9 cellular contexts compared by ENCODE assay signal in the genomic region with DNA sequence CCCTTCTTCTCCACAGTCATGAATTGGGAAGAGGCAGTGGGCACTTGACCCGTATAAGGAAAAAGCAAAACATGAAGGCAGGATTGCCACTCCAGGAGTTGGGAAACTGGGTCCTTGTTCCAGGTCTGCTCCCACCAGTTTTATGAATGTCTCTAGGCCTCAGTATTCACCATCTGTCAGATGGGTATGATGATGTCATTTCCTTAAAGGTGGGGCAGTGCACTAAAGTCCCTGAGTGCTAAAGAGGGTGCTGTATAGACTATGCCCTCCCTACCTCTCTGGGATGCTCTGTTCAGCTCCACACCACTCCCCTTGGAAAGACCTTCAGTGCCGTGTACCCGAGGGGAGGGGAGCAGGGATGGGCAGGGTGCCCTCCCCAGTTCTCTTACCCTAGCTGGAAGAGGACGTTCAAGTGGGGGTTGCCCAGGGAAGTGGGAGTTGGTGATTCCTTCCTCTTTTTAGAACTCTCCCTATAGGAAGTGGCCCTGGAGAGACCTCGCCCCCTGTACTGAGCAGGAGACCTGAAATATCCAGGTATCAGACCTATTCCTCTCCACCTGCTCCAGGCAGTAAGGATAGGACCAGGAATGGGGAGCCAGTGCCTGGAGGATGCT. TPM values are rescaled to one million over a fixed set of nuclear protein-coding genes. Genes with fewer than 3 reads are reported as not detected.
DNase-seq lines count a peak whose midpoint lies in the region; ATAC-seq, FAIRE-seq and TF ChIP-seq lines count a peak whose summit lies in the region.
"Had no signal": no experiment of that assay in that cellular context is flagged by ENCODE, and none has a peak within 500 bp of the region (broad histone marks: within the 10 kb centered on the region; RNA-seq: fewer than 3 reads in every experiment).

No MANE protein-coding gene starts in this region.

- H3K9me3 Mint-ChIP-seq in activated CD4-positive, alpha-beta T cell treated with anti-CD3 and anti-CD28 coated beads for 36 hours (ENCODE audit: low read depth), result no peaks in the 10 kb centered on the region
- no peaks in the 10 kb centered on the region for H3K9me3 Mint-ChIP-seq in activated naive CD4-positive, alpha-beta T cell treated with anti-CD3 and anti-CD28 coated beads, Interleukin-2, amount 50 U/mL, for 72 hours

- H3K36me3 Mint-ChIP-seq in activated CD4-positive, alpha-beta T cell treated with anti-CD3 and anti-CD28 coated beads for 36 hours (ENCODE audit: low read depth), result peaks cover 19% of the 10 kb centered on the region
- H3K36me3 Mint-ChIP-seq in activated naive CD4-positive, alpha-beta T cell treated with anti-CD3 and anti-CD28 coated beads, Interleukin-2, amount 50 U/mL, for 72 hours, result peaks cover 5 to 19% of the 10 kb centered on the region in 2 donors

- H3K9me3 ChIP-seq in kidney (ENCODE audit: control insufficient read depth in 1 of 2, low read length in 2 of 2) (no peaks in the 10 kb centered on the region), thoracic aorta (no peaks in the 10 kb centered on the region)

- POLR2A ChIA-PET in activated CD4-positive, alpha-beta T cell treated with anti-CD3 and anti-CD28 coated beads for 36 hours (lab: Charles Lee), result interaction anchor here (0.8 to 2.6 kb wide), 6 partner anchors 9 to 281 kb away, joined by 3 to 9 read pairs (median 4); a partner anchor contains a TSS

- intact Hi-C loops in activated CD4-positive, alpha-beta T cell treated with anti-CD3 and anti-CD28 coated beads for 36 hours (cut with DNase I, micrococcal nuclease), result loop anchor here (1.0 to 5.0 kb wide), 10 partner anchors 9 to 530 kb away; a partner anchor contains a TSS
- intact Hi-C loops in kidney (cut with DNase I), result no loop called here

- no peak for TF ChIP-seq CTCF in kidney (IDR thresholded peaks at IDR 0.05; ENCODE audit: borderline replicate concordance, extremely low read depth, insufficient read depth)
- no peak for TF ChIP-seq CTCF in thoracic aorta (IDR thresholded peaks at IDR 0.05)

- H3K27me3 Mint-ChIP-seq in activated CD4-positive, alpha-beta T cell treated with anti-CD3 and anti-CD28 coated beads for 36 hours, result peaks cover 2% of the 10 kb centered on the region

- peak overlapping the region; percentile 91 to 94 for H3K4me3 ChIP-seq in kidney (ENCODE audit: low read length in 2 of 2)
- peak overlapping the region; percentile 100 for H3K4me3 ChIP-seq in thoracic aorta

- peak overlapping the region; percentile 33 to 84 for H3K9ac ChIP-seq in kidney (ENCODE audit: low read length in 2 of 2)

- peak overlapping the region; percentile 99 for H3K4me3 Mint-ChIP-seq in activated CD4-positive, alpha-beta T cell treated with anti-CD3 and anti-CD28 coated beads for 36 hours

- CTCF ChIA-PET in activated CD4-positive, alpha-beta T cell treated with anti-CD3 and anti-CD28 coated beads for 36 hours (lab: Charles Lee), result interaction anchor here (0.7 to 2.1 kb wide), 13 partner anchors 9 to 323 kb away, joined by 3 to 6 read pairs (median 4); a partner anchor contains a TSS

- peak overlapping the region; percentile 96 for H3K27ac Mint-ChIP-seq in activated CD4-positive, alpha-beta T cell treated with anti-CD3 and anti-CD28 coated beads for 36 hours
- H3K27ac Mint-ChIP-seq in activated naive CD4-positive, alpha-beta T cell treated with anti-CD3 and anti-CD28 coated beads, Interleukin-2, amount 50 U/mL, for 72 hours, result peak overlapping the region; percentile 81 to 98

- H3K27me3 ChIP-seq in thoracic aorta (replicated peaks; ENCODE audit: insufficient read depth), result no peaks in the 10 kb centered on the region

- H3K4me1 ChIP-seq in kidney (ENCODE audit: control insufficient read depth in 1 of 2, insufficient read depth in 1 of 2, low read depth in 1 of 2, low read length in 2 of 2), result peaks cover 51 to 59% of the 10 kb centered on the region in 2 donors
- H3K4me1 ChIP-seq in thoracic aorta (ENCODE audit: control insufficient read depth in 1 of 2, low read depth in 2 of 2), result peaks cover 47 to 67% of the 10 kb centered on the region in 2 donors

- FAIRE-seq in kidney (lab: Jason Lieb, UNC), result no peak
- FAIRE-seq: colon had no signal

- no peak for ATAC-seq in activated CD4-positive, alpha-beta T cell treated with anti-CD3 and anti-CD28 coated beads for 36 hours
- ATAC-seq in activated naive CD4-positive, alpha-beta T cell treated with anti-CD3 and anti-CD28 coated beads, Interleukin-2, amount 50 U/mL, for 72 hours, result peak in 1 of 2 donors; percentile 15
- ATAC-seq in thoracic aorta (ENCODE audit: insufficient number of reproducible peaks, low FRiP score, low read depth) (no peak), HG03196 (IDR thresholded peaks at IDR 0.05; ENCODE audit: unreplicated experiment) (no peak), HG03520 (IDR thresholded peaks at IDR 0.05; ENCODE audit: unreplicated experiment) (no peak)

- peaks cover 0 to 2% of the 10 kb centered on the region in 2 donors for H3K36me3 ChIP-seq in kidney (ENCODE audit: control insufficient read depth in 1 of 2, insufficient read depth in 2 of 2, low read length in 2 of 2)
- no peaks in the 10 kb centered on the region for H3K36me3 ChIP-seq in thoracic aorta

- H3K27ac ChIP-seq in kidney (ENCODE audit: low read depth in 2 of 2, low read length in 2 of 2) (peak overlapping the region; percentile 59 to 90), thoracic aorta (peak overlapping the region; percentile 74 to 98)

- peaks cover 73% of the 10 kb centered on the region for H3K4me1 Mint-ChIP-seq in activated CD4-positive, alpha-beta T cell treated with anti-CD3 and anti-CD28 coated beads for 36 hours

- DNase-seq in activated CD4-positive, alpha-beta T cell treated with anti-CD3 and anti-CD28 coated beads for 36 hours, result no peak
- DNase-seq in activated CD4-positive, alpha-beta T cell treated with anti-CD3 and anti-CD28 coated beads, Interleukin-2, amount 50 U/mL, for 4 hours, result no peak
- DNase-seq in activated naive CD4-positive, alpha-beta T cell treated with anti-CD3 and anti-CD28 coated beads, Interleukin-2, amount 50 U/mL, for 72 hours (ENCODE audit: low spot score in 2 of 2), result no peak
- DNase-seq in kidney (no peak), thoracic aorta (ENCODE audit: low spot score) (no peak), NCI-H748 treated with DMSO at 0.1 percent for 48 hours (lab: John Stamatoyannopoulos, UW) (no peak)

RNA-seq across cellular contexts. Expression of a gene that starts 2.2 kb away (rescaled TPM):
- total RNA-seq in activated CD4-positive, alpha-beta T cell treated with anti-CD3 and anti-CD28 coated beads for 36 hours, result 100 to 1,000 TPM; 119 to 144 TPM
- total RNA-seq in activated naive CD4-positive, alpha-beta T cell treated with anti-CD3 and anti-CD28 coated beads, Interleukin-2, amount 50 U/mL, for 72 hours, result 100 to 1,000 TPM; 141 to 185 TPM
- 138 TPM for total RNA-seq in kidney
- polyA plus RNA-seq in kidney (ENCODE audit: insufficient read depth, low read depth, low replicate concordance), result 62.5 TPM
- total RNA-seq in thoracic aorta, result 100 to 1,000 TPM in 1 of 2 donors, 10 to 100 TPM in 1; 87.2 to 219 TPM

RNA-seq across cellular contexts. Expression of a gene that starts 18.6 kb away (rescaled TPM):
- total RNA-seq in activated CD4-positive, alpha-beta T cell treated with anti-CD3 and anti-CD28 coated beads for 36 hours, result 1,000 to 10,000 TPM; 1,886 to 1,896 TPM
- 1,000 to 10,000 TPM; 1,602 to 2,658 TPM for total RNA-seq in activated naive CD4-positive, alpha-beta T cell treated with anti-CD3 and anti-CD28 coated beads, Interleukin-2, amount 50 U/mL, for 72 hours
- total RNA-seq in kidney (1,183 TPM), thoracic aorta (100 to 1,000 TPM; 870 to 981 TPM)
- 2,399 TPM for polyA plus RNA-seq in kidney (ENCODE audit: insufficient read depth, low read depth, low replicate concordance)

RNA-seq across cellular contexts. Expression of a gene that starts 47.0 kb away (rescaled TPM):
- 10 to 100 TPM; 23.3 to 24.0 TPM for total RNA-seq in activated CD4-positive, alpha-beta T cell treated with anti-CD3 and anti-CD28 coated beads for 36 hours
- total RNA-seq in activated naive CD4-positive, alpha-beta T cell treated with anti-CD3 and anti-CD28 coated beads, Interleukin-2, amount 50 U/mL, for 72 hours, result 10 to 100 TPM; 19.2 to 41.9 TPM
- total RNA-seq in kidney, result 25.7 TPM
- 12.9 TPM for polyA plus RNA-seq in kidney (ENCODE audit: insufficient read depth, low read depth, low replicate concordance)
- 10 to 100 TPM; 28.0 to 29.1 TPM for total RNA-seq in thoracic aorta
